In genomic region chr21:32611471-32611997, GRCh38 we compare ENCODE assay signal across 8 cellular contexts. TPM values are rescaled to one million over a fixed set of nuclear protein-coding genes. Genes with fewer than 3 reads are reported as not detected.
DNase-seq lines count a peak whose midpoint lies in the region; ATAC-seq, FAIRE-seq and TF ChIP-seq lines count a peak whose summit lies in the region.

No MANE protein-coding gene starts in this region.

- H3K27ac Mint-ChIP-seq in astrocyte (ENCODE audit: unreplicated experiment) = peak overlapping the region; percentile 98

- no peaks in the 10 kb centered on the region for H3K4me1 Mint-ChIP-seq in astrocyte (ENCODE audit: low read depth, unreplicated experiment)

- H3K4me1 ChIP-seq in SJCRH30 = peaks cover 5% of the 10 kb centered on the region; the same call in 1 of the 2 replicates
- H3K4me1 ChIP-seq in astrocyte (ENCODE audit: insufficient read depth, low read length) = no peaks in the 10 kb centered on the region
- no peaks in the 10 kb centered on the region for H3K4me1 ChIP-seq in iPS-18a (ENCODE audit: control insufficient read depth, low read depth, low read length)

- peak overlapping the region; percentile 99 for H2AFZ ChIP-seq in astrocyte (ENCODE audit: low read depth, low read length)

- no peaks in the 10 kb centered on the region for H3K9me3 ChIP-seq in SJCRH30 (replicated peaks)
- no peaks in the 10 kb centered on the region for H3K9me3 ChIP-seq in astrocyte (ENCODE audit: insufficient read depth, low read depth, low read length)
- H3K9me3 ChIP-seq in iPS-18a (ENCODE audit: control insufficient read depth, low read depth, low read length) = no peaks in the 10 kb centered on the region

- no peak for TF ChIP-seq CTCF in astrocyte (IDR thresholded peaks at IDR 0.05; ENCODE audit: insufficient read depth, low read depth, low read length)

- peak overlapping the region; percentile 85 for H3K27ac ChIP-seq in SJCRH30
- peak overlapping the region; percentile 98 for H3K27ac ChIP-seq in astrocyte (ENCODE audit: low read depth, low read length)
- H3K27ac ChIP-seq in iPS-18a (ENCODE audit: low read length) = no peak overlapping the region

- H3K27me3 Mint-ChIP-seq in astrocyte (ENCODE audit: low read depth, unreplicated experiment) = no peaks in the 10 kb centered on the region

- no peaks in the 10 kb centered on the region for H3K36me3 Mint-ChIP-seq in astrocyte (ENCODE audit: low read depth, unreplicated experiment)

- H3K79me2 ChIP-seq in astrocyte (ENCODE audit: insufficient read depth, low read length) = peaks cover 25% of the 10 kb centered on the region

- H3K4me2 ChIP-seq in astrocyte (ENCODE audit: low read length) = peak overlapping the region; percentile 99

- FAIRE-seq in astrocyte (lab: Jason Lieb, UNC) = no peak

- peak; percentile 14 for ATAC-seq in HG02943 (IDR thresholded peaks at IDR 0.05; ENCODE audit: low read depth, unreplicated experiment)
- no peak for ATAC-seq in GM19324 (IDR thresholded peaks at IDR 0.05; ENCODE audit: low FRiP score, unreplicated experiment)

- H3K4me3 ChIP-seq in SJCRH30 (peak overlapping the region; percentile 76), astrocyte (ENCODE audit: insufficient read depth, low read depth, low read length) (peak overlapping the region; percentile 76), iPS-18a (ENCODE audit: low read length) (peak overlapping the region; percentile 87)

- no peaks in the 10 kb centered on the region for H3K27me3 ChIP-seq in SJCRH30
- no peaks in the 10 kb centered on the region for H3K27me3 ChIP-seq in astrocyte (ENCODE audit: insufficient read depth, low read length)
- no peaks in the 10 kb centered on the region for H3K27me3 ChIP-seq in iPS-18a (ENCODE audit: control insufficient read depth, insufficient read depth, low read length)

- H3K9ac ChIP-seq in astrocyte (ENCODE audit: low read length) (peak overlapping the region; percentile 96), iPS-18a (ENCODE audit: low read length) (peak overlapping the region; percentile 85)

- peak; percentile 32 for DNase-seq in GF-D8 (lab: John Stamatoyannopoulos, UW)
- peak; percentile 35 to 54 for DNase-seq in SJCRH30
- DNase-seq in astrocyte (ENCODE audit: low read depth) = peak; percentile 10
- peak; percentile 62 for DNase-seq in stimulated activated CD4-positive, alpha-beta T cell treated with anti-CD3 and anti-CD28 coated beads, Interleukin-15, amount 100 ng/mL, for 24 hours
- no peak for DNase-seq in Ammon's horn (ENCODE audit: low spot score)

- peak overlapping the region; percentile 94 for H3K4me3 Mint-ChIP-seq in astrocyte (ENCODE audit: unreplicated experiment)

- H4K20me1 ChIP-seq in astrocyte (ENCODE audit: insufficient read depth, low read length) = peaks cover 9% of the 10 kb centered on the region

- H3K36me3 ChIP-seq in SJCRH30 (no peaks in the 10 kb centered on the region), astrocyte (ENCODE audit: insufficient read depth, low read length) (peaks cover 13% of the 10 kb centered on the region), iPS-18a (ENCODE audit: control insufficient read depth, low read depth, low read length) (peaks cover 26% of the 10 kb centered on the region)

- H3K9me3 Mint-ChIP-seq in astrocyte (ENCODE audit: unreplicated experiment) = no peaks in the 10 kb centered on the region

RNA-seq across cellular contexts. Expression of gene CFAP298, which starts 0.6 kb away (rescaled TPM):
- total RNA-seq in SJCRH30 (2014; rRNA removed; shearing (Covaris generic)) = 35.4 and 37.2 TPM in 2 replicates
- total RNA-seq in astrocyte = 28.2 and 28.7 TPM in 2 replicates

RNA-seq across cellular contexts. Expression of gene TCP10L, which starts 26.2 kb away (rescaled TPM):
- not detected in 2 replicates for total RNA-seq in SJCRH30 (2014; rRNA removed; shearing (Covaris generic))
- 0.34 TPM in 1 of 2 replicates, not detected in the other for total RNA-seq in astrocyte
